Comparison of ENCODE assay signal across 1 cellular context in the genomic region with DNA sequence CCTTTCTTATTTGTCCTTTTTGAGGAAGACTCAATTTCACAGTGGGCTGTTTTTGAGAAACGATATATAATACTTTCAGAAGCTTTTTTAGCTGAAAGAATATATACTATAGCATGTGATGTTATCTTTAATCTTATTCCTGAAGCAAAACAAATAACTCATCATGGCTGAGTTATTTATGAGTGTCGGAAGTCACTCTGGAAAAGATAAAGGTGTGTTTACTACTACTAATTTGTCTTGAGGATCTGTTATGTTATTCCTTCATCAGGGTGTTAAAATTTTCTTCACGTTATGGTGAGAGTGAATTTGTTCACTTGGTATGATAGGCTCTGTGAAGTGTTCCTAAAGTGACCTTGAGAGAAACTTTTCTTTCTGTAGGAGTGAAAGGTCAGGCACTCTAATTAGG.
TF ChIP-seq lines count a peak whose summit lies in the region.

No MANE protein-coding gene starts in this region.

TF ChIP-seq in K562, 482 proteins besides CTCF, POLR2A, EP300 and RAD21 (continued from another document):
- TF ChIP-seq, protein P1, sequence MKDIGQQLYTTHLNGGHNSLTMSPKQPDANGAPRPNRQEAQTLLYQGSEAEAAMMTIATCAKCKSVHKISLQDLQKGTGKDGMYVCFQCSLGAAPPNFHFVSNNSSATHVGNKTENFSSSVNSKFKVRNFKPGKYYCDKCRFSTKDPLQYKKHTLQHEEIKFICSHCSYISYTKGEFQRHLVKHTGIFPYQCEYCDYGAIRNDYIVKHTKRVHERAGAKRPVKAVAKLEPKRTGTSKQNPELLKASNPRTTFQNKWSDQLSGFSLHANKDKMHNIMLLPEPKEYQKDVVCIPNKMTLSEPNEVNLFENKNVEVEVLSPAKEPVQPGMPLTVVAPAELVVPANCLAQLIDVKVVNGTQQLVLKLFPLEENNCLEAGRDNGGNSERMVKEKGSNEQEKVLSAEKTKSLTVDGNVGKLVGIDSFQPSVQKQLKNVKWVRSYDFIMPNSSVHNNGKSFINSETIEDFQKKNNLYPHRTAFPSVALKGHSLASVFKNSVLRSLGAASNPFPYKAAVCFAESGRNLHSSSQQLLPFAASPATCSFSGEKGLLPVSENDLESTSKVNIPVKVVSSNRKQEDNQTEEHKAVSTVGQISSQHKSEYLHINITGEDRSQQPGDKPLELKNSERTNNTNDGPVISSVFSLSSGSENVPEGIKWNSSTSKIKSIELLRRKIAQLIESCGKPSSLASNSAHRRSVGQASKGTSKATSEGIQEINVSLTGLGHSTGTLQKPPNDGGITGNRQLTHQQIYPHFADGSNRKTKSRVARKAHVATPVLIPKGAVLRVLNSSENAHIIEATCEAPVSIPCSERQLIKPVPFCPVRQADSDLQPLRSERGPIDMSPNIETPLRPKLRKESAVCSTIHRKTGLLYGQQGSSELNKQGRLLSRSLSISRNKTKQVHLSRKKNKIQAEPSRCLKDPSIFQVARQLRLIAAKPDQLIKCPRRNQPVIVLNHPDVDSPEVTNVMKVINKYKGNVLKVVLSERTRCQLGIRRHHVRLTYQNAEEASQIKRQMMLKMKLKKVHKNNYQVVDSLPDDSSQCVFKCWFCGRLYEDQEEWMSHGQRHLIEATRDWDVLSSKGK (CRISPR knock-in tag; IDR thresholded peaks at IDR 0.05), result no peak
- TF ChIP-seq RBM25 (IDR thresholded peaks at IDR 0.05; ENCODE audit: low read depth, low read length, severe bottlenecking) (no peak), HDGF (IDR thresholded peaks at IDR 0.05) (0 out of 2 replicates have a peak, but pooled peaks have one; percentile 33), NFXL1 (CRISPR knock-in tag; IDR thresholded peaks at IDR 0.05) (no peak), ZNF561 (CRISPR knock-in tag; conservative IDR thresholded peaks at IDR 0.05) (no peak), SMARCE1 (IDR thresholded peaks at IDR 0.05) (peak; percentile 88)
- TF ChIP-seq, protein P2, sequence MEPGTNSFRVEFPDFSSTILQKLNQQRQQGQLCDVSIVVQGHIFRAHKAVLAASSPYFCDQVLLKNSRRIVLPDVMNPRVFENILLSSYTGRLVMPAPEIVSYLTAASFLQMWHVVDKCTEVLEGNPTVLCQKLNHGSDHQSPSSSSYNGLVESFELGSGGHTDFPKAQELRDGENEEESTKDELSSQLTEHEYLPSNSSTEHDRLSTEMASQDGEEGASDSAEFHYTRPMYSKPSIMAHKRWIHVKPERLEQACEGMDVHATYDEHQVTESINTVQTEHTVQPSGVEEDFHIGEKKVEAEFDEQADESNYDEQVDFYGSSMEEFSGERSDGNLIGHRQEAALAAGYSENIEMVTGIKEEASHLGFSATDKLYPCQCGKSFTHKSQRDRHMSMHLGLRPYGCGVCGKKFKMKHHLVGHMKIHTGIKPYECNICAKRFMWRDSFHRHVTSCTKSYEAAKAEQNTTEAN (CRISPR knock-in tag; IDR thresholded peaks at IDR 0.05), result no peak
- TF ChIP-seq, protein P3, sequence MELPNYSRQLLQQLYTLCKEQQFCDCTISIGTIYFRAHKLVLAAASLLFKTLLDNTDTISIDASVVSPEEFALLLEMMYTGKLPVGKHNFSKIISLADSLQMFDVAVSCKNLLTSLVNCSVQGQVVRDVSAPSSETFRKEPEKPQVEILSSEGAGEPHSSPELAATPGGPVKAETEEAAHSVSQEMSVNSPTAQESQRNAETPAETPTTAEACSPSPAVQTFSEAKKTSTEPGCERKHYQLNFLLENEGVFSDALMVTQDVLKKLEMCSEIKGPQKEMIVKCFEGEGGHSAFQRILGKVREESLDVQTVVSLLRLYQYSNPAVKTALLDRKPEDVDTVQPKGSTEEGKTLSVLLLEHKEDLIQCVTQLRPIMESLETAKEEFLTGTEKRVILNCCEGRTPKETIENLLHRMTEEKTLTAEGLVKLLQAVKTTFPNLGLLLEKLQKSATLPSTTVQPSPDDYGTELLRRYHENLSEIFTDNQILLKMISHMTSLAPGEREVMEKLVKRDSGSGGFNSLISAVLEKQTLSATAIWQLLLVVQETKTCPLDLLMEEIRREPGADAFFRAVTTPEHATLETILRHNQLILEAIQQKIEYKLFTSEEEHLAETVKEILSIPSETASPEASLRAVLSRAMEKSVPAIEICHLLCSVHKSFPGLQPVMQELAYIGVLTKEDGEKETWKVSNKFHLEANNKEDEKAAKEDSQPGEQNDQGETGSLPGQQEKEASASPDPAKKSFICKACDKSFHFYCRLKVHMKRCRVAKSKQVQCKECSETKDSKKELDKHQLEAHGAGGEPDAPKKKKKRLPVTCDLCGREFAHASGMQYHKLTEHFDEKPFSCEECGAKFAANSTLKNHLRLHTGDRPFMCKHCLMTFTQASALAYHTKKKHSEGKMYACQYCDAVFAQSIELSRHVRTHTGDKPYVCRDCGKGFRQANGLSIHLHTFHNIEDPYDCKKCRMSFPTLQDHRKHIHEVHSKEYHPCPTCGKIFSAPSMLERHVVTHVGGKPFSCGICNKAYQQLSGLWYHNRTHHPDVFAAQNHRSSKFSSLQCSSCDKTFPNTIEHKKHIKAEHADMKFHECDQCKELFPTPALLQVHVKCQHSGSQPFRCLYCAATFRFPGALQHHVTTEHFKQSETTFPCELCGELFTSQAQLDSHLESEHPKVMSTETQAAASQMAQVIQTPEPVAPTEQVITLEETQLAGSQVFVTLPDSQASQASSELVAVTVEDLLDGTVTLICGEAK (IDR thresholded peaks at IDR 0.05), result no peak
- TF ChIP-seq, protein P3 (CRISPR knock-in tag; IDR thresholded peaks at IDR 0.05), result no peak
- TF ChIP-seq, protein P4, sequence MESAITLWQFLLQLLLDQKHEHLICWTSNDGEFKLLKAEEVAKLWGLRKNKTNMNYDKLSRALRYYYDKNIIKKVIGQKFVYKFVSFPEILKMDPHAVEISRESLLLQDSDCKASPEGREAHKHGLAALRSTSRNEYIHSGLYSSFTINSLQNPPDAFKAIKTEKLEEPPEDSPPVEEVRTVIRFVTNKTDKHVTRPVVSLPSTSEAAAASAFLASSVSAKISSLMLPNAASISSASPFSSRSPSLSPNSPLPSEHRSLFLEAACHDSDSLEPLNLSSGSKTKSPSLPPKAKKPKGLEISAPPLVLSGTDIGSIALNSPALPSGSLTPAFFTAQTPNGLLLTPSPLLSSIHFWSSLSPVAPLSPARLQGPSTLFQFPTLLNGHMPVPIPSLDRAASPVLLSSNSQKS (CRISPR knock-in tag; IDR thresholded peaks at IDR 0.05), result no peak
